15 cellular contexts compared by ENCODE assay signal in the genomic region with DNA sequence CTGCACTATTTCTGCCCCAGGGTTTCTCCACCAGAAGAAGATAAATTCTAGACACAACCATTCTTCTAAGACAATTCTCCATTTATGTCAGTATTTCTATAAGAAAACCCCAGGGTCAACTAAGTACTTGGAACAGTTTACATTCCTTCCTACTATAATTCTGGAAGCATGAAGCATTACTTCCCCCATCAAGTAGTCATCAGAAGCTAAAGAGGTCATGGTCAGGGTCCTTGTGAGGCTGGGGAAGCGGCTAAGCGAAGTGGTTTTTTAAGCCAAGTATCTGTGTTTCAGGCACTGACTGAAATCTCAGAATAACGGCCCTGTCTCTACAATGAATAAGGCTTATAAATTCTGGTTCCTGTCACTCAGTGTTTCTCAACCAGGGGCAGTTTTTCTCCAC.
DNase-seq lines count a peak whose midpoint lies in the region; ATAC-seq and TF ChIP-seq lines count a peak whose summit lies in the region.
"Had no signal": no experiment of that assay in that cellular context is flagged by ENCODE, and none has a peak within 500 bp of the region (broad histone marks: within the 10 kb centered on the region; RNA-seq: fewer than 3 reads in every experiment).

No MANE protein-coding gene starts in this region.

- H3K4me3 ChIP-seq in choroid plexus epithelial cell (ENCODE audit: low read depth, low read length), result no peak overlapping the region
- H3K4me3 ChIP-seq in mesenchymal stem cell (ENCODE audit: insufficient read depth in 1 of 2, low read depth in 1 of 2, low read length in 2 of 2), result no peak overlapping the region

- no peak overlapping the region for H2AK5ac ChIP-seq in H9 (ENCODE audit: insufficient read length, low read length)
- H2AK5ac ChIP-seq in mesenchymal stem cell (ENCODE audit: low read length, severe bottlenecking), result no peak overlapping the region

- H2BK5ac ChIP-seq in H9 (ENCODE audit: insufficient read length, low read length), result no peak overlapping the region
- no peak overlapping the region for H2BK5ac ChIP-seq in mesenchymal stem cell (ENCODE audit: low read depth, low read length, poor library complexity, severe bottlenecking)

- H3K9me3 ChIP-seq in H9 (ENCODE audit: control insufficient read depth, low read depth, low read length) (no peaks in the 10 kb centered on the region), mesenchymal stem cell (ENCODE audit: control insufficient read depth, low read length) (no peaks in the 10 kb centered on the region)

- H4K8ac ChIP-seq in H9 (replicated peaks; ENCODE audit: insufficient read length, low read depth, low read length), result no peak overlapping the region
- H4K8ac ChIP-seq in mesenchymal stem cell (ENCODE audit: low read length), result no peak overlapping the region

- H3K36me3 Mint-ChIP-seq in H9 (ENCODE audit: insufficient read depth in 1 of 3, low read depth in 3 of 3) (no peaks in the 10 kb centered on the region), progenitor cell of endocrine pancreas (ENCODE audit: insufficient read depth) (peaks cover 23% of the 10 kb centered on the region)

- no CpG with 5 or more reads among the region's 3 CpGs for WGBS in H9 (ENCODE audit: extremely low coverage, insufficient read length, low lambda C conversion rate)
- WGBS in mesenchymal stem cell, result 0% methylated on average over 2 of the region's 3 CpGs

- DNase-seq in H9, result no peak
- DNase-seq in choroid plexus epithelial cell (ENCODE audit: low read depth), result peak; percentile 40
- DNase-seq in mesenchymal stem cell, result peak; percentile 87
- DNase-seq in progenitor cell of endocrine pancreas (ENCODE audit: low spot score, unreplicated experiment), result no peak
- DNase-seq in erythroblast (lab: John Stamatoyannopoulos, UW), result no peak
- DNase-seq in GM19240 (ENCODE audit: insufficient read length, low spot score), result no peak
- no peak for DNase-seq in activated T-cell treated with anti-CD3 and anti-CD28 coated beads for 4 hours
- DNase-seq: C1 segment of cervical spinal cord; Calu3; CD4-positive, alpha-beta T cell; DMS 273 treated with DMSO at 0.1 percent for 48 hours; HCEC 1CT; HFFc6 had no signal

- H3K9me3 Mint-ChIP-seq in H9 (no peaks in the 10 kb centered on the region), progenitor cell of endocrine pancreas (ENCODE audit: low read depth) (peaks cover 13% of the 10 kb centered on the region)
- H3K9me3 Mint-ChIP-seq: CD4-positive, alpha-beta T cell; HFFc6 had no signal

- H3K23ac ChIP-seq in H9 (ENCODE audit: insufficient read length, low read depth, low read length) (no peak overlapping the region), mesenchymal stem cell (ENCODE audit: low read length in 2 of 2) (no peak overlapping the region)

- H3K4me1 ChIP-seq in H9 (ENCODE audit: insufficient read depth, low read length), result no peaks in the 10 kb centered on the region
- H3K4me1 ChIP-seq in mesenchymal stem cell (ENCODE audit: control insufficient read depth, insufficient read depth, low read depth, low read length), result peaks cover 2% of the 10 kb centered on the region

- no peaks in the 10 kb centered on the region for H3K23me2 ChIP-seq in H9 (ENCODE audit: insufficient read length, low read depth, low read length, poor library complexity, severe bottlenecking)

- no peak overlapping the region for H2BK120ac ChIP-seq in H9 (ENCODE audit: low read depth, low read length, poor library complexity, severe bottlenecking)
- H2BK120ac ChIP-seq in mesenchymal stem cell (ENCODE audit: low read depth, low read length), result peak overlapping the region; percentile 27

- no peak for TF ChIP-seq CTCF in H9 (conservative IDR thresholded peaks at IDR 0.05)
- TF ChIP-seq CTCF in choroid plexus epithelial cell (conservative IDR thresholded peaks at IDR 0.05; ENCODE audit: low read depth, low read length), result no peak
- TF ChIP-seq CTCF in progenitor cell of endocrine pancreas (IDR thresholded peaks at IDR 0.05; ENCODE audit: unreplicated experiment), result no peak

- H2BK15ac ChIP-seq in H9 (ENCODE audit: low read depth, low read length) (no peak overlapping the region), mesenchymal stem cell (ENCODE audit: low read depth, poor library complexity, severe bottlenecking) (no peak overlapping the region)

- H3K4ac ChIP-seq in H9 (ENCODE audit: low read depth, low read length), result no peak overlapping the region
- peak overlapping the region; percentile 5 to 85 for H3K4ac ChIP-seq in mesenchymal stem cell (ENCODE audit: low read depth in 1 of 2, low read length in 2 of 2)

- H2BK12ac ChIP-seq in H9 (ENCODE audit: insufficient read length, low read depth, low read length) (no peak overlapping the region), mesenchymal stem cell (ENCODE audit: low read length in 2 of 2) (no peak overlapping the region)

- no peak for ATAC-seq in HG03565 (IDR thresholded peaks at IDR 0.05; ENCODE audit: unreplicated experiment)

- no peak overlapping the region for H4K5ac ChIP-seq in H9 (ENCODE audit: insufficient read length, low read depth, low read length)

- H2AFZ ChIP-seq in H9 (ENCODE audit: low read length) (peak overlapping the region; percentile 32), mesenchymal stem cell (ENCODE audit: low read depth, low read length) (no peak overlapping the region)

- no peak overlapping the region for H3K4me2 ChIP-seq in H9 (ENCODE audit: insufficient read depth, insufficient read length, low read length)
- H3K4me2 ChIP-seq in mesenchymal stem cell (ENCODE audit: low read length, poor library complexity, severe bottlenecking), result no peak overlapping the region

- H3K79me1 ChIP-seq in H9 (ENCODE audit: insufficient read depth, low read depth, low read length, poor library complexity, severe bottlenecking) (no peaks in the 10 kb centered on the region), mesenchymal stem cell (replicated peaks; ENCODE audit: low read length, poor library complexity, severe bottlenecking) (peaks cover 18% of the 10 kb centered on the region)

- H3K79me2 ChIP-seq in H9 (ENCODE audit: insufficient read depth, low read length), result no peaks in the 10 kb centered on the region

- no peak for TF ChIP-seq POLR2A in erythroblast (IDR thresholded peaks at IDR 0.05; ENCODE audit: low read length)

- no peaks in the 10 kb centered on the region for H4K20me1 ChIP-seq in H9 (ENCODE audit: control insufficient read depth, insufficient read depth, insufficient read length)

- no peaks in the 10 kb centered on the region for H3K27me3 ChIP-seq in H9 (ENCODE audit: insufficient read depth, low read length)
- no peaks in the 10 kb centered on the region for H3K27me3 ChIP-seq in mesenchymal stem cell (ENCODE audit: control insufficient read depth in 1 of 2, insufficient read depth in 1 of 2, low read length in 2 of 2)

- H3K56ac ChIP-seq in H9 (ENCODE audit: insufficient read length, low read depth, low read length), result no peak overlapping the region

- H3K36me3 ChIP-seq in mesenchymal stem cell (ENCODE audit: control insufficient read depth in 1 of 2, insufficient read depth in 2 of 2, low read depth in 1 of 2, low read length in 2 of 2), result no peaks in the 10 kb centered on the region

- H2BK20ac ChIP-seq in H9 (ENCODE audit: low read depth, low read length, poor library complexity, severe bottlenecking), result no peak overlapping the region

- H4K91ac ChIP-seq in H9 (ENCODE audit: insufficient read length, low read depth, low read length), result no peak overlapping the region
- no peak overlapping the region for H4K91ac ChIP-seq in mesenchymal stem cell (ENCODE audit: low read length)

- H3K4me1 Mint-ChIP-seq in H9 (no peaks in the 10 kb centered on the region), progenitor cell of endocrine pancreas (ENCODE audit: low read depth) (peaks cover 42% of the 10 kb centered on the region)
- H3K4me1 Mint-ChIP-seq: B cell had no signal

- H3K9ac ChIP-seq in H9 (ENCODE audit: extremely low read depth, insufficient read length, low read length), result no peak overlapping the region
- H3K9ac ChIP-seq in mesenchymal stem cell (ENCODE audit: low read length), result no peak overlapping the region

- no peak overlapping the region for H3K18ac ChIP-seq in H9 (ENCODE audit: insufficient read length, low read depth, low read length)
- H3K18ac ChIP-seq in mesenchymal stem cell (ENCODE audit: low read depth in 1 of 2, low read length in 2 of 2), result peak overlapping the region in 1 of 2 experiments; percentile 85

- H3K14ac ChIP-seq in H9 (ENCODE audit: insufficient read depth, low read length) (no peak overlapping the region), mesenchymal stem cell (ENCODE audit: low read length in 2 of 2) (no peak overlapping the region)

- no peak overlapping the region for H3T11ph ChIP-seq in H9 (ENCODE audit: low read length)

- H3K27ac ChIP-seq in H9 (ENCODE audit: insufficient read length, low read depth, low read length) (no peak overlapping the region), mesenchymal stem cell (ENCODE audit: low read length, poor library complexity, severe bottlenecking) (no peak overlapping the region)

- H3K4me3 Mint-ChIP-seq in H9 (no peak overlapping the region), progenitor cell of endocrine pancreas (ENCODE audit: low read depth) (no peak overlapping the region)
- H3K4me3 Mint-ChIP-seq: B cell; CD4-positive, alpha-beta T cell; HFFc6 had no signal

- H3K27ac Mint-ChIP-seq in H9 (no peak overlapping the region), progenitor cell of endocrine pancreas (peak overlapping the region; percentile 7)
- H3K27ac Mint-ChIP-seq: B cell; CD4-positive, alpha-beta T cell; HFFc6 had no signal

- H3K27me3 Mint-ChIP-seq in H9 (ENCODE audit: low read depth), result peaks cover 4% of the 10 kb centered on the region; the same call in 1 of the 2 replicates
- no peaks in the 10 kb centered on the region for H3K27me3 Mint-ChIP-seq in progenitor cell of endocrine pancreas
- H3K27me3 Mint-ChIP-seq: CD4-positive, alpha-beta T cell had no signal

Comparison
In these comparisons a context has a peak if more than half of its experiments do, and no peak if none do; other contexts are left out.
1. DNase-seq: peak in choroid plexus epithelial cell (single experiment) and mesenchymal stem cell (single experiment); none in H9 (single experiment), progenitor cell of endocrine pancreas (single experiment), erythroblast (0 of 2), GM19240 (single experiment) and activated T-cell treated with anti-CD3 and anti-CD28 coated beads for 4 hours (single experiment).